1 cellular context compared by ENCODE assay signal in the genomic region with DNA sequence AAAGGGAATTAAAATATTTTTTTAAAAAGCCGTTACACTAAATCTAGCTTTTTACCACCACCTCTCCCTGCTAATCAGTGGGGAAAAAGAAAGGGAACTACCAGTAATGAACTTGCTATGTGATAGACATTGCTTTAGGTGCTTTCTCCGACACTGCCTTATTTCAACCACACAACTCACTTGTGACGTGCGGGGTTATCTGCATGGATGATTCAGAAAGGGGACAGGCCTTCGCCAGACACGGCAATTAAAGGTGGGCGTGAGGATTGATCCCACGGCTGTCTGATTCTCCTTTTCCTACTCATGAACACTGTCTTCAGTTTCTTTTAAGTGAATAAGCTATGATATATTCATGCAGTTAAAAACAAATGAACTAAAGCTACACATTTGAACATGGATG.
TF ChIP-seq lines count a peak whose summit lies in the region.

No MANE protein-coding gene starts in this region.

TF ChIP-seq in GM12878, 131 proteins besides CTCF, POLR2A, EP300 and RAD21 (continued from another document):
- TF ChIP-seq ZNF592 (IDR thresholded peaks at IDR 0.05) (no peak), CBFB (IDR thresholded peaks at IDR 0.05; ENCODE audit: low read depth) (0 out of 2 replicates have a peak, but pooled peaks have one; percentile 19), BHLHE40 (IDR thresholded peaks at IDR 0.05; ENCODE audit: borderline replicate concordance in 1 of 2, low read depth in 2 of 2, low read length in 1 of 2) (peak in 1 of 2 experiments; percentile 53; a peak in 1 of 4 replicates), SIN3A (IDR thresholded peaks at IDR 0.05; ENCODE audit: low read depth, low read length) (no peak), DPF2 (IDR thresholded peaks at IDR 0.05) (0 out of 2 replicates have a peak, but pooled peaks have one; percentile 11), MXI1 (IDR thresholded peaks at IDR 0.05; ENCODE audit: low read depth, low read length) (peak; percentile 40; the same call in 1 of the 2 replicates), SMAD1 (IDR thresholded peaks at IDR 0.05; ENCODE audit: low read depth, partially characterized antibody) (no peak), MEF2B (IDR thresholded peaks at IDR 0.05; ENCODE audit: partially characterized antibody, poor library complexity, severe bottlenecking) (peak; percentile 52), ZBTB40 (IDR thresholded peaks at IDR 0.05; ENCODE audit: borderline replicate concordance) (no peak)
- TF ChIP-seq, protein P1, sequence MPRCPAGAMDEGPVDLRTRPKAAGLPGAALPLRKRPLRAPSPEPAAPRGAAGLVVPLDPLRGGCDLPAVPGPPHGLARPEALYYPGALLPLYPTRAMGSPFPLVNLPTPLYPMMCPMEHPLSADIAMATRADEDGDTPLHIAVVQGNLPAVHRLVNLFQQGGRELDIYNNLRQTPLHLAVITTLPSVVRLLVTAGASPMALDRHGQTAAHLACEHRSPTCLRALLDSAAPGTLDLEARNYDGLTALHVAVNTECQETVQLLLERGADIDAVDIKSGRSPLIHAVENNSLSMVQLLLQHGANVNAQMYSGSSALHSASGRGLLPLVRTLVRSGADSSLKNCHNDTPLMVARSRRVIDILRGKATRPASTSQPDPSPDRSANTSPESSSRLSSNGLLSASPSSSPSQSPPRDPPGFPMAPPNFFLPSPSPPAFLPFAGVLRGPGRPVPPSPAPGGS (IDR thresholded peaks at IDR 0.05; ENCODE audit: borderline replicate concordance, insufficient read depth, low read depth, low read length, poor library complexity, severe bottlenecking) = no peak
- TF ChIP-seq, protein P2, sequence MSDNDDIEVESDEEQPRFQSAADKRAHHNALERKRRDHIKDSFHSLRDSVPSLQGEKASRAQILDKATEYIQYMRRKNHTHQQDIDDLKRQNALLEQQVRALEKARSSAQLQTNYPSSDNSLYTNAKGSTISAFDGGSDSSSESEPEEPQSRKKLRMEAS (IDR thresholded peaks at IDR 0.05; ENCODE audit: low read depth, low read length) = no peak
